ENCODE assay signal across 18 cellular contexts in the genomic region with DNA sequence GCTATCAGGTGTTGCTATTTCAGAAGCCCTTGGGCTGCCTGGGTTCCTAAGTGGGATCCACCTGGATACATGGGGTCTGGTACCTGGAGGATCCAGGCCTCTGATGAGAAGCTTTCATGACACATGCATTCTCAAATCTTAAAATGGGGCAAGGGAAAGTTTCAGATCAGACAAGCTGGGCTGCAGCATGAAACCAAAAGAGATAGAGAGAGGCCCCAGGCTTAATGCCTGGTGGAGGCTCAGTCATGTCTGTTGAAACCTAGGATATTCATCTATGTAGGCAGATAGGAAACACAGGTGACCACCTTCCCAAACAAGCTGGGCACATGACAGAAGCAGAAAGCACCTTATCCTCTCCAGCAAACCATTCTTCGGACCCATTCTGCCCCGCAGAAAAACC. TPM values are rescaled to one million over a fixed set of nuclear protein-coding genes. Genes with fewer than 3 reads are reported as not detected.
A peak's percentile ranks its signal among the peaks of the same experiment; 100 is the strongest.
DNase-seq lines count a peak whose midpoint lies in the region; ATAC-seq lines count a peak whose summit lies in the region.
"Had no signal": no experiment of that assay in that cellular context is flagged by ENCODE, and none has a peak within 500 bp of the region (broad histone marks: within the 10 kb centered on the region; RNA-seq: fewer than 3 reads in every experiment).

No MANE protein-coding gene starts in this region.

- H4K8ac ChIP-seq in neuronal stem cell (ENCODE audit: low read depth, low read length): no peak overlapping the region

- H3K4ac ChIP-seq in neuronal stem cell (ENCODE audit: low read length): no peak overlapping the region

- H3K14ac ChIP-seq in neuronal stem cell (ENCODE audit: low read length): no peak overlapping the region

- H2BK5ac ChIP-seq in neuronal stem cell (ENCODE audit: low read length): no peak overlapping the region

- H2BK120ac ChIP-seq in neuronal stem cell (ENCODE audit: low read depth, low read length): no peak overlapping the region

- peaks cover 0 to 4% (median 0%) of the 10 kb centered on the region in 3 experiments for H3K27me3 ChIP-seq in neuronal stem cell (ENCODE audit: control insufficient read depth in 3 of 3, insufficient read depth in 3 of 3, low read depth in 1 of 3, low read length in 3 of 3)
- H3K27me3 ChIP-seq: BLaER1 had no signal

- DNase-seq in activated T-cell treated with anti-CD3 and anti-CD28 coated beads, Interleukin-2, amount 50 U/mL, for 24 hours: peak; percentile 13
- no peak for DNase-seq in activated T-cell treated with anti-CD3 and anti-CD28 coated beads, Interleukin-2, amount 50 U/mL, for 4 hours
- peak; percentile 23 for DNase-seq in activated CD8-positive, alpha-beta memory T cell treated with anti-CD3 and anti-CD28 coated beads, Interleukin-2, amount 50 U/mL, for 48 hours
- DNase-seq in islet precursor cell (peak; percentile 13), HPDE6-E6E7 (ENCODE audit: extremely low spot score) (no peak), UCSD-AML1 (lab: John Stamatoyannopoulos, UW; ENCODE audit: unreplicated experiment) (no peak), neuronal stem cell (ENCODE audit: low spot score) (no peak)
- DNase-seq: 8988T; CD4-positive, alpha-beta memory T cell; DMS153; DMS79; GDM1; H9 had no signal

- no peak overlapping the region for H4K91ac ChIP-seq in neuronal stem cell (ENCODE audit: low read depth, low read length, poor library complexity)

- no peak overlapping the region for H3K23ac ChIP-seq in neuronal stem cell (ENCODE audit: low read depth, low read length, poor library complexity)

- no peak overlapping the region for H2BK15ac ChIP-seq in neuronal stem cell (ENCODE audit: low read length)

- no peak overlapping the region for H3K4me3 Mint-ChIP-seq in activated T-cell treated with anti-CD3 and anti-CD28 coated beads, Interleukin-2, amount 50 U/mL, for 24 hours
- no peak overlapping the region for H3K4me3 Mint-ChIP-seq in activated T-cell treated with anti-CD3 and anti-CD28 coated beads, Interleukin-2, amount 50 U/mL, for 4 hours
- H3K4me3 Mint-ChIP-seq: CD14-positive monocyte; CD4-positive, alpha-beta memory T cell; GM23338; H9 had no signal

- H3K4me1 ChIP-seq in neuronal stem cell (ENCODE audit: control insufficient read depth in 2 of 2, insufficient read depth in 1 of 2, low read depth in 1 of 2, low read length in 2 of 2): no peaks in the 10 kb centered on the region
- H3K4me1 ChIP-seq: BLaER1 had no signal

- H3K36me3 ChIP-seq in neuronal stem cell (replicated peaks in 1 of 2; ENCODE audit: control insufficient read depth in 2 of 2, insufficient read depth in 2 of 2, low read length in 2 of 2): no peaks in the 10 kb centered on the region
- H3K36me3 ChIP-seq: BLaER1 had no signal

- no peaks in the 10 kb centered on the region for H3K36me3 Mint-ChIP-seq in activated T-cell treated with anti-CD3 and anti-CD28 coated beads, Interleukin-2, amount 50 U/mL, for 24 hours (ENCODE audit: low read depth)
- no peaks in the 10 kb centered on the region for H3K36me3 Mint-ChIP-seq in activated T-cell treated with anti-CD3 and anti-CD28 coated beads, Interleukin-2, amount 50 U/mL, for 4 hours (ENCODE audit: insufficient read depth)
- H3K36me3 Mint-ChIP-seq: CD4-positive, alpha-beta memory T cell had no signal

- ATAC-seq in activated T-cell treated with anti-CD3 and anti-CD28 coated beads, Interleukin-2, amount 50 U/mL, for 4 hours: no peak
- ATAC-seq in HG03175 (IDR thresholded peaks at IDR 0.05; ENCODE audit: unreplicated experiment): no peak
- ATAC-seq: GM23338 had no signal

- no peak overlapping the region for H2AK5ac ChIP-seq in neuronal stem cell (ENCODE audit: low read depth, low read length)

- peaks cover 21% of the 10 kb centered on the region for H3K4me1 Mint-ChIP-seq in activated T-cell treated with anti-CD3 and anti-CD28 coated beads, Interleukin-2, amount 50 U/mL, for 24 hours (ENCODE audit: low read depth)
- H3K4me1 Mint-ChIP-seq in activated T-cell treated with anti-CD3 and anti-CD28 coated beads, Interleukin-2, amount 50 U/mL, for 4 hours (ENCODE audit: low read depth): peaks cover 1% of the 10 kb centered on the region
- H3K4me1 Mint-ChIP-seq: GM23338, H9 had no signal

- H3K27me3 Mint-ChIP-seq in activated T-cell treated with anti-CD3 and anti-CD28 coated beads, Interleukin-2, amount 50 U/mL, for 24 hours: no peaks in the 10 kb centered on the region
- no peaks in the 10 kb centered on the region for H3K27me3 Mint-ChIP-seq in activated T-cell treated with anti-CD3 and anti-CD28 coated beads, Interleukin-2, amount 50 U/mL, for 4 hours (ENCODE audit: low read depth)

- no peaks in the 10 kb centered on the region for H3K79me1 ChIP-seq in neuronal stem cell (ENCODE audit: low read depth, low read length)

- peaks cover 4% of the 10 kb centered on the region for H3K9me3 Mint-ChIP-seq in activated T-cell treated with anti-CD3 and anti-CD28 coated beads, Interleukin-2, amount 50 U/mL, for 24 hours
- H3K9me3 Mint-ChIP-seq in activated T-cell treated with anti-CD3 and anti-CD28 coated beads, Interleukin-2, amount 50 U/mL, for 4 hours: no peaks in the 10 kb centered on the region
- H3K9me3 Mint-ChIP-seq: CD4-positive, alpha-beta memory T cell had no signal

- H3K4me3 ChIP-seq in neuronal stem cell (ENCODE audit: low read length in 2 of 2): no peak overlapping the region
- H3K4me3 ChIP-seq: BLaER1, GM23338 had no signal

- H3K4me2 ChIP-seq in neuronal stem cell (ENCODE audit: insufficient read depth, low read length, poor library complexity, severe bottlenecking): no peak overlapping the region
- H3K4me2 ChIP-seq: BLaER1, GM23338 had no signal

- WGBS in neuronal stem cell (ENCODE audit: extremely low coverage in 2 of 2, insufficient read length in 2 of 2, insufficient replicate concordance in 1 of 2), 2 donors: no CpG with 5 or more reads among the region's 2 CpGs

- no peak overlapping the region for H3K27ac ChIP-seq in neuronal stem cell (replicated peaks; ENCODE audit: low read length)
- H3K27ac ChIP-seq: BLaER1 had no signal

- H2AFZ ChIP-seq in neuronal stem cell (ENCODE audit: low read length): no peak overlapping the region
- H2AFZ ChIP-seq: GM23338 had no signal

- no peak overlapping the region for H3K18ac ChIP-seq in neuronal stem cell (ENCODE audit: low read length)

- H3K9ac ChIP-seq in neuronal stem cell (ENCODE audit: low read depth, low read length, poor library complexity): no peak overlapping the region
- H3K9ac ChIP-seq: BLaER1 had no signal

- H3K9me3 ChIP-seq in neuronal stem cell (replicated peaks in 1 of 2; ENCODE audit: control insufficient read depth in 2 of 2, insufficient read depth in 1 of 2, low read depth in 1 of 2, low read length in 2 of 2): peaks cover 0 to 2% of the 10 kb centered on the region in 2 donors

- no peak overlapping the region for H2BK12ac ChIP-seq in neuronal stem cell (ENCODE audit: low read length)

- H3K27ac Mint-ChIP-seq in activated T-cell treated with anti-CD3 and anti-CD28 coated beads, Interleukin-2, amount 50 U/mL, for 24 hours: no peak overlapping the region
- H3K27ac Mint-ChIP-seq: CD14-positive monocyte; CD4-positive, alpha-beta memory T cell; GM23338; H9 had no signal

RNA-seq across cellular contexts. Expression of a gene that starts 18.8 kb away (rescaled TPM):
- total RNA-seq in activated T-cell treated with anti-CD3 and anti-CD28 coated beads, Interleukin-2, amount 50 U/mL, for 4 hours: under 1 TPM in 2 of 3 donors, not detected in 1; 0.05 to 0.10 TPM
- 0.08 TPM for polyA plus RNA-seq in neuronal stem cell (2013, experiment 1 of 2)
- polyA plus RNA-seq in neuronal stem cell (2013, experiment 2 of 2): 0.07 TPM
- total RNA-seq: H9, HT-29 had no signal

Comparison
In these comparisons a context has a peak if more than half of its experiments do, and no peak if none do; other contexts are left out.
1. DNase-seq: peak in activated T-cell treated with anti-CD3 and anti-CD28 coated beads, Interleukin-2, amount 50 U/mL, for 24 hours (single experiment), activated CD8-positive, alpha-beta memory T cell treated with anti-CD3 and anti-CD28 coated beads, Interleukin-2, amount 50 U/mL, for 48 hours (single experiment) and islet precursor cell (single experiment); none in activated T-cell treated with anti-CD3 and anti-CD28 coated beads, Interleukin-2, amount 50 U/mL, for 4 hours (single experiment), HPDE6-E6E7 (single experiment), UCSD-AML1 (single experiment) and neuronal stem cell (single experiment).